ENCODE assay signal across 1 cellular context in the genomic region with DNA sequence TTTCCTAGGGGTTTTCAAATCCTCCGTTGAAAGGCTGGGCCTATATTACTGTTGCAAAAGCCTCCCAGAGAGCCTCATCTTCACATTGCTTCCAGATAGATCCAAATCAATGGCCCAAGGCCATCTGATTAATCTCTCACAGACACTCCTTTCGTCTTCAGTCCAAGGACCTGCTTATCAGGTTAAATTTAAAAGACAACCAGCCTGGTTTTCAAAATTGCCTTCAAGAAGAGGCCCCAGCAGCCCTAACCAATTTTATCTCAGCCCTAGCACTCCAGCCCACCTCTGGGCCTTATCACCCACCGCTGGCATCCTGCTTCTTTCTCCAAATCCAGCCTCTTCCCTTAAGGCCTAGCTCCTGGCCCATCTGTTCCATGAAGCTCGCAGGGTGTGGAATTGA.
TF ChIP-seq lines count a peak whose summit lies in the region.

No MANE protein-coding gene starts in this region.

TF ChIP-seq in K562, 482 proteins besides CTCF, POLR2A, EP300 and RAD21 (continued from another document and continues in another):
- TF ChIP-seq, protein P1, sequence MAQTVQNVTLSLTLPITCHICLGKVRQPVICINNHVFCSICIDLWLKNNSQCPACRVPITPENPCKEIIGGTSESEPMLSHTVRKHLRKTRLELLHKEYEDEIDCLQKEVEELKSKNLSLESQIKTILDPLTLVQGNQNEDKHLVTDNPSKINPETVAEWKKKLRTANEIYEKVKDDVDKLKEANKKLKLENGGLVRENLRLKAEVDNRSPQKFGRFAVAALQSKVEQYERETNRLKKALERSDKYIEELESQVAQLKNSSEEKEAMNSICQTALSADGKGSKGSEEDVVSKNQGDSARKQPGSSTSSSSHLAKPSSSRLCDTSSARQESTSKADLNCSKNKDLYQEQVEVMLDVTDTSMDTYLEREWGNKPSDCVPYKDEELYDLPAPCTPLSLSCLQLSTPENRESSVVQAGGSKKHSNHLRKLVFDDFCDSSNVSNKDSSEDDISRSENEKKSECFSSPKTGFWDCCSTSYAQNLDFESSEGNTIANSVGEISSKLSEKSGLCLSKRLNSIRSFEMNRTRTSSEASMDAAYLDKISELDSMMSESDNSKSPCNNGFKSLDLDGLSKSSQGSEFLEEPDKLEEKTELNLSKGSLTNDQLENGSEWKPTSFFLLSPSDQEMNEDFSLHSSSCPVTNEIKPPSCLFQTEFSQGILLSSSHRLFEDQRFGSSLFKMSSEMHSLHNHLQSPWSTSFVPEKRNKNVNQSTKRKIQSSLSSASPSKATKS (CRISPR knock-in tag; IDR thresholded peaks at IDR 0.05) = no peak
- TF ChIP-seq ZNF444 (CRISPR knock-in tag; IDR thresholded peaks at IDR 0.05) (no peak), HDAC2 (IDR thresholded peaks at IDR 0.05) (peak; percentile 82; the same call in 1 of the 2 replicates), GTF2A2 (tag; IDR thresholded peaks at IDR 0.05) (no peak), ZNF76 (CRISPR knock-in tag; IDR thresholded peaks at IDR 0.05; ENCODE audit: borderline replicate concordance) (no peak), KLF13 (tag; IDR thresholded peaks at IDR 0.05; ENCODE audit: borderline replicate concordance, low read depth) (no peak), MTA2 (IDR thresholded peaks at IDR 0.05; ENCODE audit: low read depth) (peak; percentile 57; the same call in 1 of the 2 replicates), HIVEP1 (CRISPR knock-in tag; IDR thresholded peaks at IDR 0.05) (no peak), KAT7 (CRISPR knock-in tag; IDR thresholded peaks at IDR 0.05; ENCODE audit: borderline replicate concordance) (no peak), TARDBP (IDR thresholded peaks at IDR 0.05) (no peak), ESRRA (IDR thresholded peaks at IDR 0.05; ENCODE audit: borderline replicate concordance, low read depth) (0 out of 2 replicates have a peak, but pooled peaks have one; percentile 21), ELF2 (CRISPR knock-in tag; IDR thresholded peaks at IDR 0.05) (no peak), KLF16 (IDR thresholded peaks at IDR 0.05) (peak; percentile 78), SMARCA4 (IDR thresholded peaks at IDR 0.05) (peak; percentile 86), ZNF253 (CRISPR knock-in tag; conservative IDR thresholded peaks at IDR 0.05) (no peak), SMARCE1 (IDR thresholded peaks at IDR 0.05) (peak; percentile 70; the same call in 1 of the 2 replicates), SRSF7 (optimal IDR thresholded peaks at IDR 0.05; ENCODE audit: low read depth, low read length) (no peak), CBFA2T3 (IDR thresholded peaks at IDR 0.05) (peak; percentile 95), ZNF174 (CRISPR knock-in tag; IDR thresholded peaks at IDR 0.05) (no peak), SRSF9 (IDR thresholded peaks at IDR 0.05; ENCODE audit: borderline replicate concordance, low read depth, low read length) (no peak), PYGO2 (tag; IDR thresholded peaks at IDR 0.05) (no peak), MEF2D (tag; conservative IDR thresholded peaks at IDR 0.05; ENCODE audit: low read depth) (0 out of 2 replicates have a peak, but pooled peaks have one; percentile 29), BRF1 (IDR thresholded peaks at IDR 0.05; ENCODE audit: borderline replicate concordance, extremely low read depth, insufficient read length) (no peak), ZFX (CRISPR knock-in tag; IDR thresholded peaks at IDR 0.05) (peak; percentile 54), ZNF75A (CRISPR knock-in tag; IDR thresholded peaks at IDR 0.05) (no peak), NCOA6 (IDR thresholded peaks at IDR 0.05) (no peak), SRF (CRISPR knock-in tag; IDR thresholded peaks at IDR 0.05) (no peak), NR2F6 (CRISPR knock-in tag; IDR thresholded peaks at IDR 0.05) (no peak), ZNF778 (CRISPR knock-in tag; IDR thresholded peaks at IDR 0.05) (no peak), ZNF644 (tag; IDR thresholded peaks at IDR 0.05; ENCODE audit: low read depth) (no peak), CEBPB (tag; IDR thresholded peaks at IDR 0.05) (no peak), EHMT2 (IDR thresholded peaks at IDR 0.05) (no peak), ZNF311 (CRISPR knock-in tag; IDR thresholded peaks at IDR 0.05) (no peak), NCOA2 (IDR thresholded peaks at IDR 0.05; ENCODE audit: partially characterized antibody in 2 of 2) (no peak), PHB (CRISPR knock-in tag; IDR thresholded peaks at IDR 0.05) (no peak)
- TF ChIP-seq, protein P2, sequence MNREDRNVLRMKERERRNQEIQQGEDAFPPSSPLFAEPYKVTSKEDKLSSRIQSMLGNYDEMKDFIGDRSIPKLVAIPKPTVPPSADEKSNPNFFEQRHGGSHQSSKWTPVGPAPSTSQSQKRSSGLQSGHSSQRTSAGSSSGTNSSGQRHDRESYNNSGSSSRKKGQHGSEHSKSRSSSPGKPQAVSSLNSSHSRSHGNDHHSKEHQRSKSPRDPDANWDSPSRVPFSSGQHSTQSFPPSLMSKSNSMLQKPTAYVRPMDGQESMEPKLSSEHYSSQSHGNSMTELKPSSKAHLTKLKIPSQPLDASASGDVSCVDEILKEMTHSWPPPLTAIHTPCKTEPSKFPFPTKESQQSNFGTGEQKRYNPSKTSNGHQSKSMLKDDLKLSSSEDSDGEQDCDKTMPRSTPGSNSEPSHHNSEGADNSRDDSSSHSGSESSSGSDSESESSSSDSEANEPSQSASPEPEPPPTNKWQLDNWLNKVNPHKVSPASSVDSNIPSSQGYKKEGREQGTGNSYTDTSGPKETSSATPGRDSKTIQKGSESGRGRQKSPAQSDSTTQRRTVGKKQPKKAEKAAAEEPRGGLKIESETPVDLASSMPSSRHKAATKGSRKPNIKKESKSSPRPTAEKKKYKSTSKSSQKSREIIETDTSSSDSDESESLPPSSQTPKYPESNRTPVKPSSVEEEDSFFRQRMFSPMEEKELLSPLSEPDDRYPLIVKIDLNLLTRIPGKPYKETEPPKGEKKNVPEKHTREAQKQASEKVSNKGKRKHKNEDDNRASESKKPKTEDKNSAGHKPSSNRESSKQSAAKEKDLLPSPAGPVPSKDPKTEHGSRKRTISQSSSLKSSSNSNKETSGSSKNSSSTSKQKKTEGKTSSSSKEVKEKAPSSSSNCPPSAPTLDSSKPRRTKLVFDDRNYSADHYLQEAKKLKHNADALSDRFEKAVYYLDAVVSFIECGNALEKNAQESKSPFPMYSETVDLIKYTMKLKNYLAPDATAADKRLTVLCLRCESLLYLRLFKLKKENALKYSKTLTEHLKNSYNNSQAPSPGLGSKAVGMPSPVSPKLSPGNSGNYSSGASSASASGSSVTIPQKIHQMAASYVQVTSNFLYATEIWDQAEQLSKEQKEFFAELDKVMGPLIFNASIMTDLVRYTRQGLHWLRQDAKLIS (CRISPR knock-in tag; IDR thresholded peaks at IDR 0.05) = no peak
- TF ChIP-seq, protein P3, sequence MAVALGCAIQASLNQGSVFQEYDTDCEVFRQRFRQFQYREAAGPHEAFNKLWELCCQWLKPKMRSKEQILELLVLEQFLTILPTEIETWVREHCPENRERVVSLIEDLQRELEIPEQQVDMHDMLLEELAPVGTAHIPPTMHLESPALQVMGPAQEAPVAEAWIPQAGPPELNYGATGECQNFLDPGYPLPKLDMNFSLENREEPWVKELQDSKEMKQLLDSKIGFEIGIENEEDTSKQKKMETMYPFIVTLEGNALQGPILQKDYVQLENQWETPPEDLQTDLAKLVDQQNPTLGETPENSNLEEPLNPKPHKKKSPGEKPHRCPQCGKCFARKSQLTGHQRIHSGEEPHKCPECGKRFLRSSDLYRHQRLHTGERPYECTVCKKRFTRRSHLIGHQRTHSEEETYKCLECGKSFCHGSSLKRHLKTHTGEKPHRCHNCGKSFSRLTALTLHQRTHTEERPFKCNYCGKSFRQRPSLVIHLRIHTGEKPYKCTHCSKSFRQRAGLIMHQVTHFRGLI (CRISPR knock-in tag; IDR thresholded peaks at IDR 0.05) = no peak
- TF ChIP-seq, protein P4, sequence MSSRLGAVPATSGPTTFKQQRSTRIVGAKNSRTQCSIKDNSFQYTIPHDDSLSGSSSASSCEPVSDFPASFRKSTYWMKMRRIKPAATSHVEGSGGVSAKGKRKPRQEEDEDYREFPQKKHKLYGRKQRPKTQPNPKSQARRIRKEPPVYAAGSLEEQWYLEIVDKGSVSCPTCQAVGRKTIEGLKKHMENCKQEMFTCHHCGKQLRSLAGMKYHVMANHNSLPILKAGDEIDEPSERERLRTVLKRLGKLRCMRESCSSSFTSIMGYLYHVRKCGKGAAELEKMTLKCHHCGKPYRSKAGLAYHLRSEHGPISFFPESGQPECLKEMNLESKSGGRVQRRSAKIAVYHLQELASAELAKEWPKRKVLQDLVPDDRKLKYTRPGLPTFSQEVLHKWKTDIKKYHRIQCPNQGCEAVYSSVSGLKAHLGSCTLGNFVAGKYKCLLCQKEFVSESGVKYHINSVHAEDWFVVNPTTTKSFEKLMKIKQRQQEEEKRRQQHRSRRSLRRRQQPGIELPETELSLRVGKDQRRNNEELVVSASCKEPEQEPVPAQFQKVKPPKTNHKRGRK (tag; IDR thresholded peaks at IDR 0.05) = no peak
- TF ChIP-seq, protein P5, sequence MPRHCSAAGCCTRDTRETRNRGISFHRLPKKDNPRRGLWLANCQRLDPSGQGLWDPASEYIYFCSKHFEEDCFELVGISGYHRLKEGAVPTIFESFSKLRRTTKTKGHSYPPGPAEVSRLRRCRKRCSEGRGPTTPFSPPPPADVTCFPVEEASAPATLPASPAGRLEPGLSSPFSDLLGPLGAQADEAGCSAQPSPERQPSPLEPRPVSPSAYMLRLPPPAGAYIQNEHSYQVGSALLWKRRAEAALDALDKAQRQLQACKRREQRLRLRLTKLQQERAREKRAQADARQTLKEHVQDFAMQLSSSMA (CRISPR knock-in tag; IDR thresholded peaks at IDR 0.05) = no peak
- TF ChIP-seq, protein P6, sequence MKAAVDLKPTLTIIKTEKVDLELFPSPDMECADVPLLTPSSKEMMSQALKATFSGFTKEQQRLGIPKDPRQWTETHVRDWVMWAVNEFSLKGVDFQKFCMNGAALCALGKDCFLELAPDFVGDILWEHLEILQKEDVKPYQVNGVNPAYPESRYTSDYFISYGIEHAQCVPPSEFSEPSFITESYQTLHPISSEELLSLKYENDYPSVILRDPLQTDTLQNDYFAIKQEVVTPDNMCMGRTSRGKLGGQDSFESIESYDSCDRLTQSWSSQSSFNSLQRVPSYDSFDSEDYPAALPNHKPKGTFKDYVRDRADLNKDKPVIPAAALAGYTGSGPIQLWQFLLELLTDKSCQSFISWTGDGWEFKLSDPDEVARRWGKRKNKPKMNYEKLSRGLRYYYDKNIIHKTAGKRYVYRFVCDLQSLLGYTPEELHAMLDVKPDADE (conservative IDR thresholded peaks at IDR 0.05; ENCODE audit: control insufficient read depth, low read depth, low read length) = no peak
- TF ChIP-seq, protein P7, sequence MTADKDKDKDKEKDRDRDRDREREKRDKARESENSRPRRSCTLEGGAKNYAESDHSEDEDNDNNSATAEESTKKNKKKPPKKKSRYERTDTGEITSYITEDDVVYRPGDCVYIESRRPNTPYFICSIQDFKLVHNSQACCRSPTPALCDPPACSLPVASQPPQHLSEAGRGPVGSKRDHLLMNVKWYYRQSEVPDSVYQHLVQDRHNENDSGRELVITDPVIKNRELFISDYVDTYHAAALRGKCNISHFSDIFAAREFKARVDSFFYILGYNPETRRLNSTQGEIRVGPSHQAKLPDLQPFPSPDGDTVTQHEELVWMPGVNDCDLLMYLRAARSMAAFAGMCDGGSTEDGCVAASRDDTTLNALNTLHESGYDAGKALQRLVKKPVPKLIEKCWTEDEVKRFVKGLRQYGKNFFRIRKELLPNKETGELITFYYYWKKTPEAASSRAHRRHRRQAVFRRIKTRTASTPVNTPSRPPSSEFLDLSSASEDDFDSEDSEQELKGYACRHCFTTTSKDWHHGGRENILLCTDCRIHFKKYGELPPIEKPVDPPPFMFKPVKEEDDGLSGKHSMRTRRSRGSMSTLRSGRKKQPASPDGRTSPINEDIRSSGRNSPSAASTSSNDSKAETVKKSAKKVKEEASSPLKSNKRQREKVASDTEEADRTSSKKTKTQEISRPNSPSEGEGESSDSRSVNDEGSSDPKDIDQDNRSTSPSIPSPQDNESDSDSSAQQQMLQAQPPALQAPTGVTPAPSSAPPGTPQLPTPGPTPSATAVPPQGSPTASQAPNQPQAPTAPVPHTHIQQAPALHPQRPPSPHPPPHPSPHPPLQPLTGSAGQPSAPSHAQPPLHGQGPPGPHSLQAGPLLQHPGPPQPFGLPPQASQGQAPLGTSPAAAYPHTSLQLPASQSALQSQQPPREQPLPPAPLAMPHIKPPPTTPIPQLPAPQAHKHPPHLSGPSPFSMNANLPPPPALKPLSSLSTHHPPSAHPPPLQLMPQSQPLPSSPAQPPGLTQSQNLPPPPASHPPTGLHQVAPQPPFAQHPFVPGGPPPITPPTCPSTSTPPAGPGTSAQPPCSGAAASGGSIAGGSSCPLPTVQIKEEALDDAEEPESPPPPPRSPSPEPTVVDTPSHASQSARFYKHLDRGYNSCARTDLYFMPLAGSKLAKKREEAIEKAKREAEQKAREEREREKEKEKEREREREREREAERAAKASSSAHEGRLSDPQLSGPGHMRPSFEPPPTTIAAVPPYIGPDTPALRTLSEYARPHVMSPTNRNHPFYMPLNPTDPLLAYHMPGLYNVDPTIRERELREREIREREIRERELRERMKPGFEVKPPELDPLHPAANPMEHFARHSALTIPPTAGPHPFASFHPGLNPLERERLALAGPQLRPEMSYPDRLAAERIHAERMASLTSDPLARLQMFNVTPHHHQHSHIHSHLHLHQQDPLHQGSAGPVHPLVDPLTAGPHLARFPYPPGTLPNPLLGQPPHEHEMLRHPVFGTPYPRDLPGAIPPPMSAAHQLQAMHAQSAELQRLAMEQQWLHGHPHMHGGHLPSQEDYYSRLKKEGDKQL (CRISPR knock-in tag; IDR thresholded peaks at IDR 0.05; ENCODE audit: borderline replicate concordance) = no peak
- TF ChIP-seq, protein P8, sequence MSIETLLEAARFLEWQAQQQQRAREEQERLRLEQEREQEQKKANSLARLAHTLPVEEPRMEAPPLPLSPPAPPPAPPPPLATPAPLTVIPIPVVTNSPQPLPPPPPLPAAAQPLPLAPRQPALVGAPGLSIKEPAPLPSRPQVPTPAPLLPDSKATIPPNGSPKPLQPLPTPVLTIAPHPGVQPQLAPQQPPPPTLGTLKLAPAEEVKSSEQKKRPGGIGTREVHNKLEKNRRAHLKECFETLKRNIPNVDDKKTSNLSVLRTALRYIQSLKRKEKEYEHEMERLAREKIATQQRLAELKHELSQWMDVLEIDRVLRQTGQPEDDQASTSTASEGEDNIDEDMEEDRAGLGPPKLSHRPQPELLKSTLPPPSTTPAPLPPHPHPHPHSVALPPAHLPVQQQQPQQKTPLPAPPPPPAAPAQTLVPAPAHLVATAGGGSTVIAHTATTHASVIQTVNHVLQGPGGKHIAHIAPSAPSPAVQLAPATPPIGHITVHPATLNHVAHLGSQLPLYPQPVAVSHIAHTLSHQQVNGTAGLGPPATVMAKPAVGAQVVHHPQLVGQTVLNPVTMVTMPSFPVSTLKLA (conservative IDR thresholded peaks at IDR 0.05) = no peak
- TF ChIP-seq, protein P9, sequence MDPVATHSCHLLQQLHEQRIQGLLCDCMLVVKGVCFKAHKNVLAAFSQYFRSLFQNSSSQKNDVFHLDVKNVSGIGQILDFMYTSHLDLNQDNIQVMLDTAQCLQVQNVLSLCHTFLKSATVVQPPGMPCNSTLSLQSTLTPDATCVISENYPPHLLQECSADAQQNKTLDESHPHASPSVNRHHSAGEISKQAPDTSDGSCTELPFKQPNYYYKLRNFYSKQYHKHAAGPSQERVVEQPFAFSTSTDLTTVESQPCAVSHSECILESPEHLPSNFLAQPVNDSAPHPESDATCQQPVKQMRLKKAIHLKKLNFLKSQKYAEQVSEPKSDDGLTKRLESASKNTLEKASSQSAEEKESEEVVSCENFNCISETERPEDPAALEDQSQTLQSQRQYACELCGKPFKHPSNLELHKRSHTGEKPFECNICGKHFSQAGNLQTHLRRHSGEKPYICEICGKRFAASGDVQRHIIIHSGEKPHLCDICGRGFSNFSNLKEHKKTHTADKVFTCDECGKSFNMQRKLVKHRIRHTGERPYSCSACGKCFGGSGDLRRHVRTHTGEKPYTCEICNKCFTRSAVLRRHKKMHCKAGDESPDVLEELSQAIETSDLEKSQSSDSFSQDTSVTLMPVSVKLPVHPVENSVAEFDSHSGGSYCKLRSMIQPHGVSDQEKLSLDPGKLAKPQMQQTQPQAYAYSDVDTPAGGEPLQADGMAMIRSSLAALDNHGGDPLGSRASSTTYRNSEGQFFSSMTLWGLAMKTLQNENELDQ (CRISPR knock-in tag; IDR thresholded peaks at IDR 0.05; ENCODE audit: borderline replicate concordance) = no peak
